In the genomic region with DNA sequence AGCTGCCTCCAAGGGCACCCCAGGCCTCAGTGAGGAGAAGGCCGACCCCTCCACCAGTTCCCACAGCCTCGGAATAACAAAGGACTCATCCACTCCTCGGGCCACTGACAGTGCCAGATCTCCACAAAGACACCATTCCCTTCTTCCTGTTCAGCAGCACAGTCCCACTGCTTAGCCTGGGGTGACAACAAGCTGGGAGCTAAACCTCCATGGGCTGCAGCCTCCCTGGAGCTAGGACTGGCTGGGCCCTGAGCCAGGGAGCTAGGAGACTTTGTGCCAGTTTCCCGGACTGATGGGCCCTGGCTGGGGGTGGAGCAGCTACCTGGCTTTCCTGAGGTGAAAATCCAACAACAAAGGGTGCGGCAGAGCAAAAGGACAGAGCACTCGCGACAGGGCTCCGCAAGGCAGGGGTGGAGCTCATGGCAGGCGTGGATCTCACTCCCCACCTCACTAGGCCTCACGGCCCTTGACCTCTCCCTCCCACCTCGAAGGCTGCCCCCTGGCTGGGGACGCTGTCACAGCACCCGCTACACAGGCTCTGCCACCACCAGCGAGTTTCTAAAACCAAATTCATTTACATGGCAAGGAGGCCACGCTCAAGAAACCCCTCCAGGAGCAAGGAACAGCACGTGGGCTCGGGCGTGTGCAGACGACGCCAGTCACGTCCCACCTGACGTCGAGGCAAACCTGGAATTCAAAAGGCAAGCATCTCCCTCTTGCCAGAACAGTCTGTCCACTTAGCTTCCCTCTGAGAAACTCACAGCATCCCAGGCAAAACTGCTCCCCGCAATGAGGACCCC, we compare ENCODE assay signal across 8 cellular contexts. TPM values are rescaled to one million over a fixed set of nuclear protein-coding genes. Genes with fewer than 3 reads are reported as not detected.
A peak's percentile ranks its signal among the peaks of the same experiment; 100 is the strongest.
DNase-seq lines count a peak whose midpoint lies in the region; ATAC-seq and TF ChIP-seq lines count a peak whose summit lies in the region.

No MANE protein-coding gene starts in this region.

- peaks cover 25% of the 10 kb centered on the region for H3K4me1 Mint-ChIP-seq in activated CD4-positive, alpha-beta T cell treated with anti-CD3 and anti-CD28 coated beads for 36 hours
- peaks cover 19% of the 10 kb centered on the region for H3K4me1 Mint-ChIP-seq in dendritic cell treated with granulocyte-macrophage colony-stimulating factor and Interleukin-4, amounts not matched to agents 40 ng/mL and 50 ng/mL, for 4 days (ENCODE audit: low read depth)
- H3K4me1 Mint-ChIP-seq in neural crest cell = peaks cover 5% of the 10 kb centered on the region

- no peak for TF ChIP-seq POLR2A in NB4 (IDR thresholded peaks at IDR 0.05; ENCODE audit: extremely low read depth, insufficient read length)

- H3K27me3 Mint-ChIP-seq in activated CD4-positive, alpha-beta T cell treated with anti-CD3 and anti-CD28 coated beads for 36 hours = no peaks in the 10 kb centered on the region
- no peaks in the 10 kb centered on the region for H3K27me3 Mint-ChIP-seq in dendritic cell treated with granulocyte-macrophage colony-stimulating factor and Interleukin-4, amounts not matched to agents 40 ng/mL and 50 ng/mL, for 4 days
- no peaks in the 10 kb centered on the region for H3K27me3 Mint-ChIP-seq in neural crest cell (ENCODE audit: low read depth)

- H3K27ac Mint-ChIP-seq in activated CD4-positive, alpha-beta T cell treated with anti-CD3 and anti-CD28 coated beads for 36 hours = peak overlapping the region; percentile 86
- H3K27ac Mint-ChIP-seq in dendritic cell treated with granulocyte-macrophage colony-stimulating factor and Interleukin-4, amounts not matched to agents 40 ng/mL and 50 ng/mL, for 4 days = peak overlapping the region; percentile 37
- H3K27ac Mint-ChIP-seq in neural crest cell (ENCODE audit: unreplicated experiment) = peak overlapping the region; percentile 81

- H3K36me3 Mint-ChIP-seq in activated CD4-positive, alpha-beta T cell treated with anti-CD3 and anti-CD28 coated beads for 36 hours (ENCODE audit: low read depth) = peaks cover 9% of the 10 kb centered on the region
- H3K36me3 Mint-ChIP-seq in dendritic cell treated with granulocyte-macrophage colony-stimulating factor and Interleukin-4, amounts not matched to agents 40 ng/mL and 50 ng/mL, for 4 days (ENCODE audit: low read depth) = peaks cover 66% of the 10 kb centered on the region
- no peaks in the 10 kb centered on the region for H3K36me3 Mint-ChIP-seq in neural crest cell (ENCODE audit: low read depth)

- peak overlapping the region; percentile 77 for H3K4me3 Mint-ChIP-seq in activated CD4-positive, alpha-beta T cell treated with anti-CD3 and anti-CD28 coated beads for 36 hours
- H3K4me3 Mint-ChIP-seq in dendritic cell treated with granulocyte-macrophage colony-stimulating factor and Interleukin-4, amounts not matched to agents 40 ng/mL and 50 ng/mL, for 4 days = no peak overlapping the region
- no peak overlapping the region for H3K4me3 Mint-ChIP-seq in neural crest cell

- intact Hi-C loops in activated CD4-positive, alpha-beta T cell treated with anti-CD3 and anti-CD28 coated beads for 36 hours (cut with DNase I, micrococcal nuclease) = no loop called here
- intact Hi-C loops in dendritic cell treated with granulocyte-macrophage colony-stimulating factor and Interleukin-4, amounts not matched to agents 40 ng/mL and 50 ng/mL, for 4 days (cut with micrococcal nuclease) = no loop called here

- TF ChIP-seq CTCF in NB4 (IDR thresholded peaks at IDR 0.05; ENCODE audit: low read depth, low read length) (peak; percentile 44), neural crest cell (conservative IDR thresholded peaks at IDR 0.05) (peak; percentile 33)

- peak; percentile 69 for ATAC-seq in activated CD4-positive, alpha-beta T cell treated with anti-CD3 and anti-CD28 coated beads for 36 hours

- CTCF ChIA-PET in activated CD4-positive, alpha-beta T cell treated with anti-CD3 and anti-CD28 coated beads for 36 hours (lab: Charles Lee) = interaction anchor here (0.6 to 1.5 kb wide), 5 partner anchors 13 to 882 kb away, joined by 3 to 4 read pairs (median 3); partner anchors contain the start of gene SLC35E2B

- no peaks in the 10 kb centered on the region for H3K9me3 Mint-ChIP-seq in activated CD4-positive, alpha-beta T cell treated with anti-CD3 and anti-CD28 coated beads for 36 hours (ENCODE audit: low read depth)
- H3K9me3 Mint-ChIP-seq in dendritic cell treated with granulocyte-macrophage colony-stimulating factor and Interleukin-4, amounts not matched to agents 40 ng/mL and 50 ng/mL, for 4 days = no peaks in the 10 kb centered on the region
- H3K9me3 Mint-ChIP-seq in neural crest cell = no peaks in the 10 kb centered on the region

- peak; percentile 76 for DNase-seq in activated CD4-positive, alpha-beta T cell treated with anti-CD3 and anti-CD28 coated beads for 36 hours
- DNase-seq in activated CD4-positive, alpha-beta T cell treated with anti-CD3 and anti-CD28 coated beads, Interleukin-2, amount 50 U/mL, for 1 hour = no peak
- peak; percentile 56 for DNase-seq in NB4 (ENCODE audit: low read depth)
- no peak for DNase-seq in neural crest cell (ENCODE audit: low read depth, low spot score)
- no peak for DNase-seq in SHP77 treated with DMSO at 0.1 percent for 48 hours (lab: John Stamatoyannopoulos, UW)
- no peak for DNase-seq in cerebellar nuclear complex (lab: John Stamatoyannopoulos, UW)
- DNase-seq in GM03348 (ENCODE audit: low spot score) = no peak

- H3K4me3 ChIP-seq in NB4 (ENCODE audit: low read depth, low read length) = no peak overlapping the region

- POLR2A ChIA-PET in activated CD4-positive, alpha-beta T cell treated with anti-CD3 and anti-CD28 coated beads for 36 hours (lab: Charles Lee) = no interaction called here

RNA-seq across cellular contexts. Expression of gene SLC35E2B, which starts 13.8 kb away (rescaled TPM):
- total RNA-seq in activated CD4-positive, alpha-beta T cell treated with anti-CD3 and anti-CD28 coated beads for 36 hours = 10 to 100 TPM; 24.2 to 27.6 TPM
- 96.3 and 99.0 TPM in 2 replicates for total RNA-seq in neural crest cell

RNA-seq across cellular contexts. Expression of gene CDK11B, which starts 20.0 kb away (rescaled TPM):
- total RNA-seq in activated CD4-positive, alpha-beta T cell treated with anti-CD3 and anti-CD28 coated beads for 36 hours = 10 to 100 TPM; 36.3 to 38.8 TPM
- total RNA-seq in neural crest cell = 32.1 and 34.1 TPM in 2 replicates

RNA-seq across cellular contexts. Expression of gene CDK11A, which starts 45.4 kb away (rescaled TPM):
- 10 to 100 TPM; 44.3 to 50.5 TPM for total RNA-seq in activated CD4-positive, alpha-beta T cell treated with anti-CD3 and anti-CD28 coated beads for 36 hours
- 47.8 and 48.9 TPM in 2 replicates for total RNA-seq in neural crest cell

RNA-seq across cellular contexts. Expression of gene MMP23B, which starts 46.8 kb away (rescaled TPM):
- 1 to 10 TPM in 1 of 2 experiments, under 1 TPM in 1; 0.77 to 1.2 TPM for total RNA-seq in activated CD4-positive, alpha-beta T cell treated with anti-CD3 and anti-CD28 coated beads for 36 hours
- 1.7 and 2.3 TPM in 2 replicates for total RNA-seq in neural crest cell

Comparison
In these comparisons a context has a peak if more than half of its experiments do, and no peak if none do; other contexts are left out.
1. DNase-seq: peak in activated CD4-positive, alpha-beta T cell treated with anti-CD3 and anti-CD28 coated beads for 36 hours (single experiment) and NB4 (single experiment); none in activated CD4-positive, alpha-beta T cell treated with anti-CD3 and anti-CD28 coated beads, Interleukin-2, amount 50 U/mL, for 1 hour (single experiment), neural crest cell (single experiment), SHP77 treated with DMSO at 0.1 percent for 48 hours (single experiment), cerebellar nuclear complex (0 of 2) and GM03348 (single experiment).
2. Peak in every context shown above with its lines, with median percentiles within 50 percentile points of each other: H3K27ac Mint-ChIP-seq.